Comparison of ENCODE assay signal across 15 cellular contexts in genomic region chr10:132305654-132306340, GRCh38. TPM values are rescaled to one million over a fixed set of nuclear protein-coding genes. Genes with fewer than 3 reads are reported as not detected.
DNase-seq lines count a peak whose midpoint lies in the region; ATAC-seq lines count a peak whose summit lies in the region.
"Had no signal": no experiment of that assay in that cellular context is flagged by ENCODE, and none has a peak within 500 bp of the region (broad histone marks: within the 10 kb centered on the region; RNA-seq: fewer than 3 reads in every experiment).

No MANE protein-coding gene starts in this region.

- peaks cover 3% of the 10 kb centered on the region for H3K4me1 Mint-ChIP-seq in activated naive CD8-positive, alpha-beta T cell treated with anti-CD3 and anti-CD28 coated beads for 36 hours
- H3K4me1 Mint-ChIP-seq in naive B cell = peaks cover 4 to 14% (median 10%) of the 10 kb centered on the region in 3 donors

- H3K4me3 ChIP-seq in aorta (ENCODE audit: low read length in 2 of 2) = no peak overlapping the region
- H3K4me3 ChIP-seq: cardiac muscle cell had no signal

- H3K4me3 Mint-ChIP-seq in activated naive CD8-positive, alpha-beta T cell treated with anti-CD3 and anti-CD28 coated beads for 36 hours = peak overlapping the region; percentile 91
- H3K4me3 Mint-ChIP-seq in naive B cell = peak overlapping the region; percentile 54 to 92 (median 88)

- no peak overlapping the region for H3K27ac ChIP-seq in aorta (ENCODE audit: low read depth in 1 of 2, low read length in 2 of 2)
- H3K27ac ChIP-seq: cardiac muscle cell, right atrium auricular region, stomach had no signal

- H3K9me3 Mint-ChIP-seq in activated naive CD8-positive, alpha-beta T cell treated with anti-CD3 and anti-CD28 coated beads for 36 hours = no peaks in the 10 kb centered on the region
- H3K9me3 Mint-ChIP-seq in naive B cell = no peaks in the 10 kb centered on the region

- H3K27ac Mint-ChIP-seq in activated naive CD8-positive, alpha-beta T cell treated with anti-CD3 and anti-CD28 coated beads for 36 hours = no peak overlapping the region
- peak overlapping the region in 1 of 6 donors; percentile 33 for H3K27ac Mint-ChIP-seq in naive B cell

- no peaks in the 10 kb centered on the region for H3K27me3 ChIP-seq in aorta (ENCODE audit: control insufficient read depth in 1 of 2, insufficient read depth in 2 of 2, low read length in 1 of 2)
- H3K27me3 ChIP-seq: right atrium auricular region had no signal

- ATAC-seq in Right ventricle myocardium inferior (no peak), naive B cell (ENCODE audit: low read depth in 2 of 2) (no peak), aorta (ENCODE audit: low FRiP score) (no peak), GM19023 (IDR thresholded peaks at IDR 0.05; ENCODE audit: unreplicated experiment) (no peak)

- intact Hi-C loops in cardiac septum (cut with DNase I) = no loop called here
- intact Hi-C loops in Right ventricle myocardium inferior (cut with DNase I) = no loop called here
- intact Hi-C loops in aorta (cut with DNase I) = no loop called here

- no peaks in the 10 kb centered on the region for H3K27me3 Mint-ChIP-seq in activated naive CD8-positive, alpha-beta T cell treated with anti-CD3 and anti-CD28 coated beads for 36 hours
- peaks cover 3 to 24% (median 6%) of the 10 kb centered on the region in 3 donors for H3K27me3 Mint-ChIP-seq in naive B cell

- H3K9me3 ChIP-seq in aorta (ENCODE audit: control insufficient read depth, low read length) = no peaks in the 10 kb centered on the region
- H3K9me3 ChIP-seq: BE2C, right atrium auricular region, stomach had no signal

- no peaks in the 10 kb centered on the region for H3K36me3 ChIP-seq in aorta (ENCODE audit: control insufficient read depth in 1 of 2, insufficient read depth in 2 of 2, low read length in 1 of 2)
- H3K36me3 ChIP-seq: BE2C, cardiac muscle cell, right atrium auricular region, stomach had no signal

- 91 to 93% methylated on average over 22 of the region's 22 CpGs for WGBS in aorta, 2 donors

- DNase-seq in cardiac septum (ENCODE audit: low spot score) (peak; percentile 58), Right ventricle myocardium inferior (ENCODE audit: missing footprints) (no peak), naive B cell (no peak), aorta (peak; percentile 41 to 59), kidney tubule cell (ENCODE audit: low spot score) (no peak), iPS-NIHi7 (ENCODE audit: extremely low spot score) (no peak)
- no peak for DNase-seq in activated naive CD8-positive, alpha-beta T cell treated with anti-CD3 and anti-CD28 coated beads for 36 hours
- DNase-seq: BE2C, Karpas-422, NCI-H1694 treated with DMSO at 0.1 percent for 48 hours, NCI-H748 treated with DMSO at 0.1 percent for 48 hours, stomach had no signal

- H3K4me1 ChIP-seq in aorta (ENCODE audit: control insufficient read depth in 1 of 2, insufficient read depth in 2 of 2, low read length in 2 of 2) = no peaks in the 10 kb centered on the region
- H3K4me1 ChIP-seq: BE2C had no signal

- no peaks in the 10 kb centered on the region for H3K36me3 Mint-ChIP-seq in activated naive CD8-positive, alpha-beta T cell treated with anti-CD3 and anti-CD28 coated beads for 36 hours
- H3K36me3 Mint-ChIP-seq in naive B cell = no peaks in the 10 kb centered on the region

RNA-seq across cellular contexts. Expression of gene STK32C, which starts 2.0 kb away (rescaled TPM):
- total RNA-seq in cardiac septum (5.9 TPM), Right ventricle myocardium inferior (7.0 TPM), aorta (10 to 100 TPM in 1 of 2 donors, 1 to 10 TPM in 1; 7.1 to 12.2 TPM)
- total RNA-seq in activated naive CD8-positive, alpha-beta T cell treated with anti-CD3 and anti-CD28 coated beads for 36 hours = 10 to 100 TPM; 15.3 to 16.2 TPM
- polyA plus RNA-seq in naive B cell (ENCODE audit: low read depth in 6 of 6) (1 to 10 TPM; 5.7 to 9.5 (median 7.2) TPM), aorta (10 to 100 TPM in 1 of 2 donors, 1 to 10 TPM in 1; 4.9 to 12.4 TPM)

RNA-seq across cellular contexts. Expression of gene LRRC27, which starts 26.2 kb away (rescaled TPM):
- total RNA-seq in cardiac septum = 3.8 TPM
- total RNA-seq in Right ventricle myocardium inferior = 4.2 TPM
- total RNA-seq in activated naive CD8-positive, alpha-beta T cell treated with anti-CD3 and anti-CD28 coated beads for 36 hours = 1 to 10 TPM; 3.5 to 3.8 TPM
- polyA plus RNA-seq in naive B cell (ENCODE audit: low read depth in 6 of 6) = 10 to 100 TPM in 1 of 6 donors, 1 to 10 TPM in 5; 7.7 to 11.1 (median 8.7) TPM
- 10 to 100 TPM in 1 of 2 donors, 1 to 10 TPM in 1; 4.6 to 11.7 TPM for total RNA-seq in aorta
- polyA plus RNA-seq in aorta = 1 to 10 TPM; 3.1 to 9.0 TPM

Comparison
In these comparisons a context has a peak if more than half of its experiments do, and no peak if none do; other contexts are left out.
1. DNase-seq: peak in cardiac septum (single experiment) and aorta (2 of 2); none in Right ventricle myocardium inferior (single experiment), activated naive CD8-positive, alpha-beta T cell treated with anti-CD3 and anti-CD28 coated beads for 36 hours (single experiment), naive B cell (single experiment), kidney tubule cell (single experiment) and iPS-NIHi7 (single experiment).